28 cellular contexts compared by ENCODE assay signal in the genomic region with DNA sequence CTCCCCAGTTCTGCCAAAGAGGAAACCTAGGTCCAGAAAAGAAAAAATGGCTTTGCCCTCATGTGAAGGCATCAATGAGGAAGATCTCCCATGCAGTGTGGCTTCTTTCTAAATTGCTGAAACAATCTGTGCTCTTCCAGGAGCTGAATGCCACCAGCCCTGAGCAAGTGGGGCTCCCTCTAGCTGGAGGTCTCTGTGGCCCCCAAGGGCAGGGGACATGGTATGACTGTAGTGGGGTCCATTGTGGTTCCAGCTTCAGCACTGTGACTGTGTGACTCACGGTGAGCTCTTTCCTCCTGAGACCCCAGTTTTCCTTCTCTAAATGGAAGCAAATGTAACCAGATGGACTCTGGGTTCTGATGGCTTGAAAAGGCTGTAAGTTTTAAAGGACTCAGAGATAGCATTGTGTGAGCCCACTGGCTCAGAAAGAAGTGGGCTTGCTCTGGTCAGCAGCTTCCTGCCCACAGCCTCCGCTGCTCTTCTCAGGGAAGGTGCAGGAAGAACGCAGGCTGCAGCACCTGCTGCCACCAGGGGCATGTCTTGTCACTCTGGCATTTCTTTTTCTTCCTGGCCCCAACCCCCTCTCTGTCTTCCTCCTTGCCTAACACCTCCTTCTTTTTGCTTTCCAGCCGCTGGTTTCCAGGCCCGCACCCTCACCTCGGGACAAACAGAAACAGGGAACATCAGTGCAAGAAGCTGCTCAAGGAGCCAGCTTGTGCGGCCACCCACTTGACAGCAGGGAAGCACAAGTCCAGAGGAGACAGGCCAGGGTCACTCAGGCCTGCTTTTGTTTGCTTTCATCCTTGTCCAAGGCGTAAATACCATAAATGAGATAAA. TPM values are rescaled to one million over a fixed set of nuclear protein-coding genes. Genes with fewer than 3 reads are reported as not detected.
"Had no signal": no experiment of that assay in that cellular context is flagged by ENCODE, and none has a peak within 500 bp of the region (broad histone marks: within the 10 kb centered on the region; RNA-seq: fewer than 3 reads in every experiment).

No MANE protein-coding gene starts in this region.

- H3K36me3 ChIP-seq: cardiac muscle cell, neutrophil had no signal

- H3K27me3 Mint-ChIP-seq: stimulated activated naive CD8-positive, alpha-beta T cell treated with anti-CD3 and anti-CD28 coated beads, Interleukin-15, amount 100 ng/mL, for 72 hours had no signal

- H3K4me3 Mint-ChIP-seq: activated naive CD4-positive, alpha-beta T cell treated with anti-CD3 and anti-CD28 coated beads, Interleukin-2, amount 10 ng/mL, durations not matched to agents 7 days and 5 days; activated T-helper 17 cell treated with anti-CD3 and anti-CD28 coated beads, Interleukin-2, amount 50 U/mL, for 72 hours; natural killer cell; stimulated activated naive CD8-positive, alpha-beta T cell treated with anti-CD3 and anti-CD28 coated beads, Interleukin-15, amount 100 ng/mL, for 72 hours had no signal

- DNase-seq: activated CD4-positive, alpha-beta T cell treated with anti-CD3 and anti-CD28 coated beads for 4 hours; activated CD4-positive, alpha-beta T cell treated with anti-CD3 and anti-CD28 coated beads, Interleukin-2, amount 50 U/mL, for 48 hours; activated naive CD4-positive, alpha-beta T cell treated with anti-CD3 and anti-CD28 coated beads, Interleukin-2, amount 10 ng/mL, durations not matched to agents 7 days and 5 days; anterior cingulate cortex; body of pancreas; erythroblast; foreskin fibroblast; heart right ventricle; left colon; lower lobe of right lung; natural killer cell; psoas muscle; SK-N-SH; stimulated activated CD4-positive, alpha-beta T cell treated with anti-CD3 and anti-CD28 coated beads, Interleukin-12 subunit alpha, Interleukin-12 subunit beta, amount 100 ng/mL, for 4 hours; stimulated activated CD4-positive, alpha-beta T cell treated with anti-CD3 and anti-CD28 coated beads, Interleukin-4, amount 100 ng/mL, for 4 hours; stimulated activated naive CD8-positive, alpha-beta T cell treated with anti-CD3 and anti-CD28 coated beads, Interleukin-15, amount 100 ng/mL, for 72 hours; T-helper 2 cell; WERI-Rb-1 had no signal

- H3K9me3 Mint-ChIP-seq: activated naive CD4-positive, alpha-beta T cell treated with anti-CD3 and anti-CD28 coated beads, Interleukin-2, amount 10 ng/mL, durations not matched to agents 7 days and 5 days; activated T-helper 17 cell treated with anti-CD3 and anti-CD28 coated beads, Interleukin-2, amount 50 U/mL, for 72 hours; natural killer cell; stimulated activated naive CD8-positive, alpha-beta T cell treated with anti-CD3 and anti-CD28 coated beads, Interleukin-15, amount 100 ng/mL, for 72 hours had no signal

- H3K27ac ChIP-seq: body of pancreas, cardiac muscle cell, heart right ventricle, lower lobe of right lung, neutrophil, pancreas, psoas muscle, right atrium auricular region, tibial artery, WERI-Rb-1 had no signal

- H3K9me3 ChIP-seq: body of pancreas, heart right ventricle, lower lobe of right lung, neutrophil, pancreas, psoas muscle, right atrium auricular region, SK-N-SH, tibial artery had no signal

- H3K27me3 ChIP-seq: body of pancreas, cardiac muscle cell, heart right ventricle, neutrophil, pancreas, right atrium auricular region, tibial artery had no signal

- ATAC-seq: activated T-helper 17 cell treated with anti-CD3 and anti-CD28 coated beads, Interleukin-2, amount 50 U/mL, for 72 hours; body of pancreas; heart right ventricle; left colon; lower lobe of right lung; natural killer cell; pancreas; psoas muscle; stimulated activated naive CD8-positive, alpha-beta T cell treated with anti-CD3 and anti-CD28 coated beads, Interleukin-15, amount 100 ng/mL, for 72 hours had no signal

- H3K27ac Mint-ChIP-seq: activated naive CD4-positive, alpha-beta T cell treated with anti-CD3 and anti-CD28 coated beads, Interleukin-2, amount 10 ng/mL, durations not matched to agents 7 days and 5 days; activated T-helper 17 cell treated with anti-CD3 and anti-CD28 coated beads, Interleukin-2, amount 50 U/mL, for 72 hours; natural killer cell had no signal

- H3K4me2 ChIP-seq: SK-N-SH had no signal

- H3K4me3 ChIP-seq: body of pancreas, cardiac muscle cell, heart right ventricle, lower lobe of right lung, pancreas, psoas muscle, right atrium auricular region, tibial artery had no signal

- H3K9ac ChIP-seq: SK-N-SH had no signal

- H3K4me1 ChIP-seq: body of pancreas, pancreas had no signal

RNA-seq across cellular contexts. Expression of a gene that starts 5.8 kb away (rescaled TPM):
- total RNA-seq: cardiac muscle cell, chondrocyte, fibroblast of lung, skeletal muscle tissue had no signal

RNA-seq across cellular contexts. Expression of a gene that starts 51.1 kb away (rescaled TPM):
- total RNA-seq: body of pancreas, chondrocyte, fibroblast of lung, heart right ventricle, lower lobe of right lung, psoas muscle, right atrium auricular region, urinary bladder had no signal
